9 cellular contexts compared by ENCODE assay signal in genomic region chr10:14089556-14090297, GRCh38.
"Had no signal": no experiment of that assay in that cellular context is flagged by ENCODE, and none has a peak within 500 bp of the region (broad histone marks: within the 10 kb centered on the region; RNA-seq: fewer than 3 reads in every experiment).

No MANE protein-coding gene starts in this region.

- H3K4me1 Mint-ChIP-seq: activated B cell treated with CpG ODN at 0.5 μM for 24 hours; activated naive CD8-positive, alpha-beta T cell treated with anti-CD3 and anti-CD28 coated beads, Interleukin-2, amount 10 ng/mL, durations not matched to agents 7 days and 5 days; stimulated activated effector memory CD8-positive, alpha-beta T cell treated with anti-CD3 and anti-CD28 coated beads, Interleukin-12 subunit alpha, Interleukin-12 subunit beta, amount 100 ng/mL, for 72 hours had no signal

- DNase-seq: activated B cell treated with CpG ODN at 0.5 μM for 24 hours; activated effector memory CD4-positive, alpha-beta T cell treated with anti-CD3 and anti-CD28 coated beads, Interleukin-2, amount 50 U/mL, for 16 hours; activated naive CD8-positive, alpha-beta T cell treated with anti-CD3 and anti-CD28 coated beads, Interleukin-2, amount 10 ng/mL, durations not matched to agents 7 days and 5 days; activated T-cell treated with anti-CD3 and anti-CD28 coated beads, Interleukin-2, amount 50 U/mL, for 24 hours; aorta; left lung; transverse colon had no signal

- H3K4me3 Mint-ChIP-seq: activated B cell treated with CpG ODN at 0.5 μM for 24 hours; activated naive CD8-positive, alpha-beta T cell treated with anti-CD3 and anti-CD28 coated beads, Interleukin-2, amount 10 ng/mL, durations not matched to agents 7 days and 5 days; activated T-cell treated with anti-CD3 and anti-CD28 coated beads, Interleukin-2, amount 50 U/mL, for 24 hours; memory B cell; stimulated activated effector memory CD8-positive, alpha-beta T cell treated with anti-CD3 and anti-CD28 coated beads, Interleukin-12 subunit alpha, Interleukin-12 subunit beta, amount 100 ng/mL, for 72 hours had no signal

- H3K27ac Mint-ChIP-seq: activated B cell treated with CpG ODN at 0.5 μM for 24 hours; activated naive CD8-positive, alpha-beta T cell treated with anti-CD3 and anti-CD28 coated beads, Interleukin-2, amount 10 ng/mL, durations not matched to agents 7 days and 5 days; activated T-cell treated with anti-CD3 and anti-CD28 coated beads, Interleukin-2, amount 50 U/mL, for 24 hours; memory B cell; stimulated activated effector memory CD8-positive, alpha-beta T cell treated with anti-CD3 and anti-CD28 coated beads, Interleukin-12 subunit alpha, Interleukin-12 subunit beta, amount 100 ng/mL, for 72 hours had no signal

- H3K9me3 Mint-ChIP-seq: activated B cell treated with CpG ODN at 0.5 μM for 24 hours; activated naive CD8-positive, alpha-beta T cell treated with anti-CD3 and anti-CD28 coated beads, Interleukin-2, amount 10 ng/mL, durations not matched to agents 7 days and 5 days; activated T-cell treated with anti-CD3 and anti-CD28 coated beads, Interleukin-2, amount 50 U/mL, for 24 hours; memory B cell; stimulated activated effector memory CD8-positive, alpha-beta T cell treated with anti-CD3 and anti-CD28 coated beads, Interleukin-12 subunit alpha, Interleukin-12 subunit beta, amount 100 ng/mL, for 72 hours had no signal

- H3K36me3 Mint-ChIP-seq: activated naive CD8-positive, alpha-beta T cell treated with anti-CD3 and anti-CD28 coated beads, Interleukin-2, amount 10 ng/mL, durations not matched to agents 7 days and 5 days; memory B cell; stimulated activated effector memory CD8-positive, alpha-beta T cell treated with anti-CD3 and anti-CD28 coated beads, Interleukin-12 subunit alpha, Interleukin-12 subunit beta, amount 100 ng/mL, for 72 hours had no signal
